In the genomic region with DNA sequence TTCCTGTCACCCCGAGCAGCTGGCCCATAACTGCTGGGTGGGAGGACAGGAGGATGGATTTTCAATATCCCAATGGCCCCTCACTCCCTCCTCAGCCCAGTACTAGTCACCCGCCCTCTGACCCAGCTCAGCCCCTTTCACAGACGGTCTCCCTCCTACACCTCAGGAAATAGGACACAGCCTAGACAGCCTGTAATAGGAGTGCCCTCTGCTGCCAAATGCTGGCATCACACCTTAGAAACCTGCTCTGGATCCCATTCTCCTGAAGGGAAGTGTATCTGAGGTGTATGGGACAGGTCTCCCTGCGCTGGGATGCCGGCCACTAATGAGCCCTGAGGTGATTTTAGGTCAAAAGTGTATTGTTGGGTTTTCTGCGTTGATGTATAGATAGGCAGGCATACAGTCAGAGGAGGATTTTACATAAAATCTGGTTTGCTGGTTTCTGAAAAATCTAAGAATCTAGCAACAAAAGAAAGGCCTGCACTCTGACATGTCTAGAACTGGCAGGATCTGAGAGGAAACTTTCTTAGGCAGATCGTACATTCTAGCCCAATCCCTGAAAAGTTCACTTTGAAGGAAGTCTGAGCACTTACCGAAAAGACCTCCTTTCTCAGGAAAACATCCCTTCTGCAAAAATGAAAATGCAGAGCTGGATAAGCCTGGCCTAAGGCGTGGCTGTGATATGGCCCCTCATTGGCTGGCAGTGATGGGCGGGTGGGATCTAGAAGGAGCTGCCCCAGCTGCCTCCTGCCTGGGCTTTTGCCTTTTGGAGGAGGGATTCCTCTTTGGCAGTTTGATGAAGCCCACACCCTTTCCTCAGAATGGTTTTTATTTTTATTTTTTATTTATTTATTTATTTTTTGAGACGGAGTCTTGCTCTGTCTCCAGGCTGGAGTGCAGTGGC, we compare ENCODE assay signal across 8 cellular contexts. TPM values are rescaled to one million over a fixed set of nuclear protein-coding genes. Genes with fewer than 3 reads are reported as not detected.
DNase-seq lines count a peak whose midpoint lies in the region; ATAC-seq and TF ChIP-seq lines count a peak whose summit lies in the region.

No MANE protein-coding gene starts in this region.

- H3F3A ChIP-seq in Loucy (ENCODE audit: low read depth): no peaks in the 10 kb centered on the region; the same call in 1 of the 2 replicates

- H3K4me2 ChIP-seq in Loucy (ENCODE audit: low read depth, low read length, poor library complexity, severe bottlenecking): peak overlapping the region; percentile 62

- H3K4me1 ChIP-seq in Loucy (ENCODE audit: insufficient read depth, low read length, poor library complexity, severe bottlenecking) (peaks cover 7% of the 10 kb centered on the region), Peyer's patch (peaks cover 0 to 10% (median 3%) of the 10 kb centered on the region in 4 donors), gastroesophageal sphincter (peaks cover 0 to 19% (median 0%) of the 10 kb centered on the region in 3 donors), ovary (ENCODE audit: insufficient read depth) (peaks cover 2% of the 10 kb centered on the region), aorta (ENCODE audit: control insufficient read depth in 1 of 2, insufficient read depth in 2 of 2, low read length in 2 of 2) (peaks cover 0 to 2% of the 10 kb centered on the region in 2 donors)

- intact Hi-C loops in ovary (cut with DNase I): loop anchor here (2.0 to 5.0 kb wide), 3 partner anchors 50 to 52 kb away; no protein-coding TSS in a partner anchor
- intact Hi-C loops in aorta (cut with DNase I): loop anchor here (1.0 to 10.0 kb wide), 2 partner anchors 51 to 56 kb away; partner anchors contain the start of gene DBR1 (in 1 of the 2)

- H3K9me2 ChIP-seq in Loucy (replicated peaks; ENCODE audit: low read depth, low read length): no peaks in the 10 kb centered on the region

- peak; percentile 49 for ATAC-seq in gastroesophageal sphincter
- peak; percentile 71 for ATAC-seq in aorta (ENCODE audit: low FRiP score)

- TF ChIP-seq CTCF in Loucy (conservative IDR thresholded peaks at IDR 0.05; ENCODE audit: low read length): peak; percentile 97
- peak in 5 of 6 experiments; percentile 28 to 64 (median 57) for TF ChIP-seq CTCF in Peyer's patch (IDR thresholded peaks at IDR 0.05)
- TF ChIP-seq CTCF in gastroesophageal sphincter (IDR thresholded peaks at IDR 0.05): peak; percentile 61 to 86 (median 65)
- TF ChIP-seq CTCF in ovary (IDR thresholded peaks at IDR 0.05): peak; percentile 50 to 70 (median 67)

- 30 to 56% methylated on average over 2 to 8 of the region's 11 CpGs for WGBS in gastroesophageal sphincter (ENCODE audit: low coverage in 1 of 2), 2 donors
- 20 to 22% (median 21%) methylated on average over 11 of the region's 11 CpGs for WGBS in ovary, 3 donors
- 36 to 37% methylated on average over 11 of the region's 11 CpGs for WGBS in aorta, 2 donors

- DNase-seq in EH (ENCODE audit: low read depth) (peak; percentile 79), H4 (ENCODE audit: low spot score) (peak; percentile 78), Peyer's patch (peak; percentile 42 to 83 (median 72)), ovary (peak; percentile 65 to 84 (median 81)), aorta (peak; percentile 79 to 89)
- peak; percentile 16 for DNase-seq in activated T-helper 9 cell treated with anti-CD3 and anti-CD28 coated beads, Interleukin-2, amount 50 U/mL, for 16 hours (ENCODE audit: low read depth)

- H3K4me3 ChIP-seq in Loucy (ENCODE audit: low read length, poor library complexity, severe bottlenecking) (peak overlapping the region; percentile 54), Peyer's patch (no peak overlapping the region), gastroesophageal sphincter (no peak overlapping the region), ovary (no peak overlapping the region), aorta (ENCODE audit: low read length in 2 of 2) (no peak overlapping the region)

- no peak overlapping the region for H3K9ac ChIP-seq in Loucy (ENCODE audit: low read depth, low read length, poor library complexity, severe bottlenecking)

- peak overlapping the region; percentile 74 for H2AFZ ChIP-seq in Loucy (ENCODE audit: low read length)

- TF ChIP-seq POLR2A in Peyer's patch (IDR thresholded peaks at IDR 0.05) (no peak), gastroesophageal sphincter (IDR thresholded peaks at IDR 0.05) (no peak), ovary (IDR thresholded peaks at IDR 0.05) (no peak)

- H3K36me3 ChIP-seq in Loucy (ENCODE audit: insufficient read depth, low read length) (no peaks in the 10 kb centered on the region), Peyer's patch (no peaks in the 10 kb centered on the region), gastroesophageal sphincter (no peaks in the 10 kb centered on the region), ovary (no peaks in the 10 kb centered on the region), aorta (ENCODE audit: control insufficient read depth in 1 of 2, insufficient read depth in 2 of 2, low read length in 1 of 2) (no peaks in the 10 kb centered on the region)

- H3K9me3 ChIP-seq in Loucy (ENCODE audit: insufficient read depth, low read depth, low read length) (peaks cover 5% of the 10 kb centered on the region; the same call in 1 of the 2 replicates), Peyer's patch (no peaks in the 10 kb centered on the region), gastroesophageal sphincter (no peaks in the 10 kb centered on the region), ovary (no peaks in the 10 kb centered on the region), aorta (ENCODE audit: control insufficient read depth, low read length) (no peaks in the 10 kb centered on the region)

- no peaks in the 10 kb centered on the region for H4K20me1 ChIP-seq in Loucy (ENCODE audit: insufficient read depth, low read length, poor library complexity, severe bottlenecking)

- no peaks in the 10 kb centered on the region for H3K27me3 ChIP-seq in Loucy (ENCODE audit: insufficient read depth, low read length, poor library complexity, severe bottlenecking)
- H3K27me3 ChIP-seq in Peyer's patch: no peaks in the 10 kb centered on the region
- H3K27me3 ChIP-seq in gastroesophageal sphincter: no peaks in the 10 kb centered on the region
- no peaks in the 10 kb centered on the region for H3K27me3 ChIP-seq in ovary
- no peaks in the 10 kb centered on the region for H3K27me3 ChIP-seq in aorta (ENCODE audit: control insufficient read depth in 1 of 2, insufficient read depth in 2 of 2, low read length in 1 of 2)

- H3K27ac ChIP-seq in Peyer's patch (no peak overlapping the region), gastroesophageal sphincter (no peak overlapping the region), ovary (no peak overlapping the region), aorta (ENCODE audit: low read depth in 1 of 2, low read length in 2 of 2) (no peak overlapping the region)

- 0 out of 2 replicates have a peak, but pooled peaks cover 3% of the 10 kb centered on the region for H3K79me2 ChIP-seq in Loucy (ENCODE audit: insufficient read depth, low read length)

- TF ChIP-seq EP300 in gastroesophageal sphincter (IDR thresholded peaks at IDR 0.05): no peak
- TF ChIP-seq EP300 in ovary (IDR thresholded peaks at IDR 0.05): no peak

RNA-seq across cellular contexts. Expression of gene DZIP1L, which starts 3.7 kb away (rescaled TPM):
- total RNA-seq in H4 (2014; rRNA removed; shearing (Covaris generic)): 4.5 and 6.3 TPM in 2 replicates
- total RNA-seq in Peyer's patch (10 to 100 TPM in 1 of 4 donors, 1 to 10 TPM in 3; 2.8 to 40.4 (median 5.5) TPM), gastroesophageal sphincter (10 to 100 TPM in 3 of 4 donors, 1 to 10 TPM in 1; 5.3 to 47.9 (median 18.6) TPM), ovary (10 to 100 TPM; 17.2 to 29.0 (median 22.2) TPM), aorta (10 to 100 TPM; 19.0 to 48.3 TPM)
- polyA plus RNA-seq in ovary (1 to 10 TPM; 4.9 to 8.5 TPM), aorta (10 to 100 TPM in 1 of 2 donors, 1 to 10 TPM in 1; 1.3 to 17.8 TPM)

RNA-seq across cellular contexts. Expression of gene A4GNT, which starts 13.1 kb away (rescaled TPM):
- not detected in 2 replicates for total RNA-seq in H4 (2014; rRNA removed; shearing (Covaris generic))
- total RNA-seq in Peyer's patch (not detected), gastroesophageal sphincter (under 1 TPM in 1 of 4 donors, not detected in 3; 0.46 TPM), ovary (not detected), aorta (not detected)
- polyA plus RNA-seq in ovary (not detected), aorta (not detected)

RNA-seq across cellular contexts. Expression of gene DBR1, which starts 55.6 kb away (rescaled TPM):
- total RNA-seq in H4 (2014; rRNA removed; shearing (Covaris generic)): 27.6 and 31.9 TPM in 2 replicates
- 10 to 100 TPM in 1 of 4 donors, 1 to 10 TPM in 3; 6.3 to 24.8 (median 8.6) TPM for total RNA-seq in Peyer's patch
- total RNA-seq in gastroesophageal sphincter: 10 to 100 TPM; 11.2 to 16.4 (median 14.2) TPM
- 10 to 100 TPM in 6 of 7 donors, 1 to 10 TPM in 1; 8.5 to 16.0 (median 15.0) TPM for total RNA-seq in ovary
- polyA plus RNA-seq in ovary: 10 to 100 TPM in 1 of 2 donors, 1 to 10 TPM in 1; 8.6 to 14.7 TPM
- total RNA-seq in aorta: 10 to 100 TPM; 11.1 to 15.3 TPM
- polyA plus RNA-seq in aorta: 1 to 10 TPM; 5.5 to 9.9 TPM

Comparison
In these comparisons a context has a peak if more than half of its experiments do, and no peak if none do; other contexts are left out.
1. DNase-seq: peak in every context shown above with its lines; median percentile 84 in aorta; 81 in ovary; 79 in EH; 78 in H4; 72 in Peyer's patch; 16 in activated T-helper 9 cell treated with anti-CD3 and anti-CD28 coated beads, Interleukin-2, amount 50 U/mL, for 16 hours.